ENCODE assay signal across 8 cellular contexts in the genomic region with DNA sequence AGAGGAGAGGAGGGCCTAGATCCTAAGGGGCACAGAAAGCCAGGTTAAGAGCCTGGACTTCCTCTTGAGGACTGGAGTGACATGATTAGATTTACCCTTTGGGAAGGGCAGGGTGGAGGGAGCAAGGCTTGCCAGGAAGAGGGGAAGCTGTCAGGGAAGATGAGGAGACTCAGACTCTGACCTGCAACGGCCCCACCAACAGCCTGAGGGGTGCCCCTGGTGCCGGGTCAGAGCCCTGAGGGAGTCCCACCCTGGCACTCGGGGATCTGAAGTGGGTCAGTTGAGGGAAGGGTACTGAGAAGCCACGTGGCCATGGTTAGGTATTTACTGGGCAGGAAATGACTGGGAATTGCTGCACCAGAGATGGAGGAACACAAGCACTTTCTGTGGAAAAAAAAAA. TPM values are rescaled to one million over a fixed set of nuclear protein-coding genes. Genes with fewer than 3 reads are reported as not detected.
DNase-seq lines count a peak whose midpoint lies in the region; ATAC-seq, FAIRE-seq and TF ChIP-seq lines count a peak whose summit lies in the region.

No MANE protein-coding gene starts in this region.

- no peaks in the 10 kb centered on the region for H3K36me3 Mint-ChIP-seq in neural crest cell (ENCODE audit: low read depth)

- H3K27ac ChIP-seq in BLaER1: peak overlapping the region; percentile 44; the same call in 1 of the 2 replicates
- H3K27ac ChIP-seq in SJCRH30: peak overlapping the region; percentile 84
- H3K27ac ChIP-seq in endothelial cell of umbilical vein (ENCODE audit: insufficient read depth, low read depth, low read length): peak overlapping the region; percentile 98

- H3K27ac Mint-ChIP-seq in neural crest cell (ENCODE audit: unreplicated experiment): peak overlapping the region; percentile 83

- no peak overlapping the region for H3K9ac ChIP-seq in BLaER1
- H3K9ac ChIP-seq in endothelial cell of umbilical vein (replicated peaks; ENCODE audit: extremely low read depth, insufficient read depth, low read length): peak overlapping the region; percentile 85

- no peak for FAIRE-seq in endothelial cell of umbilical vein (lab: Jason Lieb, UNC)

- dilution Hi-C loops in endothelial cell of umbilical vein (cut with MboI; ENCODE audit: extremely low pct_ligation_motif_present, low sequenced_read_pairs): no loop called here

- intact Hi-C loops in endothelial cell of umbilical vein (cut with micrococcal nuclease): loop anchor here (1.0 to 2.0 kb wide), 7 partner anchors 9 to 58 kb away; no protein-coding TSS in a partner anchor

- H2AFZ ChIP-seq in endothelial cell of umbilical vein (ENCODE audit: low read depth, low read length): no peak overlapping the region

- peaks cover 50% of the 10 kb centered on the region for H3K4me1 Mint-ChIP-seq in neural crest cell

- H3K27me3 ChIP-seq in BLaER1 (no peaks in the 10 kb centered on the region), SJCRH30 (no peaks in the 10 kb centered on the region), endothelial cell of umbilical vein (ENCODE audit: control insufficient read depth in 2 of 2, insufficient read depth in 2 of 2, low read length in 2 of 2) (no peaks in the 10 kb centered on the region)

- TF ChIP-seq POLR2A in endothelial cell of umbilical vein (IDR thresholded peaks at IDR 0.05; ENCODE audit: low read depth, low read length): no peak

- ATAC-seq in GM18511 (IDR thresholded peaks at IDR 0.05; ENCODE audit: unreplicated experiment) (no peak), GM21367 (IDR thresholded peaks at IDR 0.05; ENCODE audit: unreplicated experiment) (no peak)

- H3K4me3 ChIP-seq in BLaER1 (no peak overlapping the region), SJCRH30 (no peak overlapping the region), endothelial cell of umbilical vein (replicated peaks in 1 of 3; ENCODE audit: insufficient read depth in 1 of 3, low read depth in 1 of 3, low read length in 3 of 3) (no peak overlapping the region)

- CTCF ChIA-PET in endothelial cell of umbilical vein (lab: Charles Lee): interaction anchor here (0.9 to 6.1 kb wide), 14 partner anchors 11 to 90 kb away, joined by 3 to 117 read pairs (median 8); no protein-coding TSS in a partner anchor

- H3K9me3 ChIP-seq in BLaER1 (no peaks in the 10 kb centered on the region), SJCRH30 (replicated peaks) (no peaks in the 10 kb centered on the region), endothelial cell of umbilical vein (replicated peaks; ENCODE audit: control insufficient read depth, insufficient read depth, low read length) (no peaks in the 10 kb centered on the region)

- no TSS peak for BruUV-seq in endothelial cell of umbilical vein (replicated peaks; lab: Mats Ljungman, UMichigan)

- no peak overlapping the region for H3K4me3 Mint-ChIP-seq in neural crest cell

- 0 out of 2 replicates have a peak, but pooled peaks cover 4% of the 10 kb centered on the region for H4K20me1 ChIP-seq in BLaER1
- H4K20me1 ChIP-seq in endothelial cell of umbilical vein (replicated peaks; ENCODE audit: control insufficient read depth, extremely low read depth, insufficient read depth, low read length): no peaks in the 10 kb centered on the region

- TF ChIP-seq CTCF in endothelial cell of umbilical vein (IDR thresholded peaks at IDR 0.05; ENCODE audit: extremely low read depth in 1 of 2, insufficient read depth in 1 of 2, low read depth in 1 of 2, low read length in 2 of 2) (no peak), neural crest cell (conservative IDR thresholded peaks at IDR 0.05) (no peak)

- no peak for DNase-seq in SJCRH30
- DNase-seq in endothelial cell of umbilical vein (ENCODE audit: low read depth, low spot score): no peak
- DNase-seq in neural crest cell (ENCODE audit: low read depth, low spot score): no peak
- DNase-seq in stimulated activated CD4-positive, alpha-beta T cell treated with anti-CD3 and anti-CD28 coated beads, Interleukin-1b, Interleukin-23, amount 100 ng/mL, for 48 hours: no peak
- no peak for DNase-seq in SHP77 (lab: John Stamatoyannopoulos, UW)

- H3K4me1 ChIP-seq in BLaER1 (peaks cover 45% of the 10 kb centered on the region), SJCRH30 (peaks cover 38% of the 10 kb centered on the region), endothelial cell of umbilical vein (ENCODE audit: control insufficient read depth, extremely low read depth, insufficient read depth, low read length) (peaks cover 60% of the 10 kb centered on the region)

- POLR2A ChIA-PET in endothelial cell of umbilical vein (lab: Charles Lee): interaction anchor here (1.4 to 1.7 kb wide), 5 partner anchors 10 to 57 kb away, joined by 4 to 8 read pairs (median 7); partner anchors contain the start of gene ECE1

- H3K36me3 ChIP-seq in BLaER1 (no peaks in the 10 kb centered on the region), SJCRH30 (peaks cover 12% of the 10 kb centered on the region), endothelial cell of umbilical vein (ENCODE audit: control insufficient read depth in 2 of 2, extremely low read depth in 1 of 2, insufficient read depth in 2 of 2, low read length in 2 of 2) (peaks cover 5 to 17% of the 10 kb centered on the region in 2 experiments)

- peak overlapping the region; percentile 53 for H3K4me2 ChIP-seq in BLaER1
- peak overlapping the region; percentile 86 for H3K4me2 ChIP-seq in endothelial cell of umbilical vein (ENCODE audit: insufficient read depth, low read length)

- peaks cover 33% of the 10 kb centered on the region for H3K79me2 ChIP-seq in endothelial cell of umbilical vein (ENCODE audit: control insufficient read depth, insufficient read depth, low read length)

- no peaks in the 10 kb centered on the region for H3K9me1 ChIP-seq in endothelial cell of umbilical vein (replicated peaks; ENCODE audit: control insufficient read depth, extremely low read depth, insufficient read depth, low read length)

- no peaks in the 10 kb centered on the region for H3K9me3 Mint-ChIP-seq in neural crest cell

- no peaks in the 10 kb centered on the region for H3K27me3 Mint-ChIP-seq in neural crest cell (ENCODE audit: low read depth)

TF ChIP-seq in endothelial cell of umbilical vein, 7 proteins besides CTCF, POLR2A, EP300 and RAD21:
- TF ChIP-seq, protein P1, sequence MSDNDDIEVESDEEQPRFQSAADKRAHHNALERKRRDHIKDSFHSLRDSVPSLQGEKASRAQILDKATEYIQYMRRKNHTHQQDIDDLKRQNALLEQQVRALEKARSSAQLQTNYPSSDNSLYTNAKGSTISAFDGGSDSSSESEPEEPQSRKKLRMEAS (IDR thresholded peaks at IDR 0.05; ENCODE audit: insufficient read depth, insufficient read length): peak; percentile 81
- TF ChIP-seq EZH2 (IDR thresholded peaks at IDR 0.05; ENCODE audit: borderline replicate concordance, low read depth, low read length, severe bottlenecking) (no peak), FOS (IDR thresholded peaks at IDR 0.05; ENCODE audit: borderline replicate concordance, insufficient read depth, low read length) (peak; percentile 18), JUN (IDR thresholded peaks at IDR 0.05; ENCODE audit: borderline replicate concordance, insufficient read depth, insufficient read length, low read depth) (no peak), MYC (IDR thresholded peaks at IDR 0.05; ENCODE audit: low read depth, low read length) (peak; percentile 77), GATA2 (IDR thresholded peaks at IDR 0.05; ENCODE audit: insufficient read depth, insufficient read length, low read depth, low read length) (peak; percentile 20), POLR2AphosphoS5 (IDR thresholded peaks at IDR 0.05; ENCODE audit: insufficient read depth, low read depth, low read length) (peak; percentile 46)

RNA-seq across cellular contexts. Expression of gene ECE1, which starts 9.8 kb away (rescaled TPM):
- 73.2 and 74.5 TPM in 2 replicates for total RNA-seq in SJCRH30 (2014; rRNA removed; shearing (Covaris generic))
- total RNA-seq in endothelial cell of umbilical vein (496 and 562 TPM in 2 replicates), neural crest cell (38.3 and 40.3 TPM in 2 replicates)
- polyA plus RNA-seq in endothelial cell of umbilical vein: 437 and 521 TPM in 2 replicates
- 352 and 358 TPM in 2 replicates for polyA plus RNA-seq in endothelial cell of umbilical vein (2011; cell fraction: cytosol; rRNA removed)
- polyA plus RNA-seq in endothelial cell of umbilical vein (2011; cell fraction: nucleus; rRNA removed): 291 and 306 TPM in 2 replicates
- polyA plus RNA-seq in endothelial cell of umbilical vein (2012): 366 and 394 TPM in 2 replicates
- polyA minus RNA-seq in endothelial cell of umbilical vein: 457 and 568 TPM in 2 replicates
- polyA minus RNA-seq in endothelial cell of umbilical vein (2011; cell fraction: cytosol; rRNA and poly(A)+ RNA removed): 16.8 TPM
- 172 and 244 TPM in 2 replicates for polyA minus RNA-seq in endothelial cell of umbilical vein (2011; cell fraction: nucleus; rRNA and poly(A)+ RNA removed)

Comparison
In these comparisons a context has a peak if more than half of its experiments do, and no peak if none do; other contexts are left out.
1. H3K27ac ChIP-seq: peak in every context shown above with its lines; median percentile 98 in endothelial cell of umbilical vein; 84 in SJCRH30; 44 in BLaER1.